1 cellular context compared by ENCODE assay signal in the genomic region with DNA sequence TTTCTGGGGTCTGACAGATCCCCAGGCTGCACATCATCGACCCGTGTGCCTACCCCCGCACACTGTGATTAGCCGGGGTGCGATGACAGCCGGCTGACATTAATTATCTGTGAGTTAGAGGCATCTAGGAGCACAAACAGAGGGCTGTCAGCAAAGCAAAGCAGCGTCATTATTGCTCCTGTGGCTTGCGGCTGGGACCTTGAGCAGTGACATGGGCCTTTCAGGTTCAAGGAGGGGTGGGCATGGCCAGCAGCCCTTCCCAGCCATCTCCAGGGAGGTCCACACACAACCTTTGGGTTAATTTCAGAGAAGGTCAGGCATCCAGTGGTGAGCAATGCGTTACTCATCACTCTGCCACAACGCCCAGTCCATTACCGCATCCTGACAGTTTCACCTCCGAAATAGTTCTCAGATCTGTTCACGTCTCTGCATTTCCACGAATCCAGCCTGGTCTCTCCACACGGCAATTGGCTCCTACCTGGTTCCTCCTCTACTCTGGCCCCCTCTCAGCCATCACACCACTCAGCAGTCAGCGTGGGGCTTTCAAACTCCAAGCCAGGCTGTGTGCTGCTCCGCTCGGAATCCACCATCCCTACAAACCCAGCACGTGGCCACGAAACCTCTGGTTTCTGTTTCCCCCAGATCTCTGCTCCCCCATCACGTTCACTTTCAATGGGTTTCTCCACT.
TF ChIP-seq lines count a peak whose summit lies in the region.

No MANE protein-coding gene starts in this region.

TF ChIP-seq in K562, 482 proteins besides CTCF, POLR2A, EP300 and RAD21 (continues in another document):
- no peak for TF ChIP-seq ZKSCAN3 (CRISPR knock-in tag; IDR thresholded peaks at IDR 0.05)
- no peak for TF ChIP-seq RUNX1 (IDR thresholded peaks at IDR 0.05; ENCODE audit: low read depth)
- TF ChIP-seq ZFX (CRISPR knock-in tag; IDR thresholded peaks at IDR 0.05) = no peak
- TF ChIP-seq MAZ (CRISPR knock-in tag; conservative IDR thresholded peaks at IDR 0.05 in 1 of 2, IDR thresholded peaks at IDR 0.05 in 1 of 2) = no peak; a peak in 1 of 4 replicates
- TF ChIP-seq, protein P1, sequence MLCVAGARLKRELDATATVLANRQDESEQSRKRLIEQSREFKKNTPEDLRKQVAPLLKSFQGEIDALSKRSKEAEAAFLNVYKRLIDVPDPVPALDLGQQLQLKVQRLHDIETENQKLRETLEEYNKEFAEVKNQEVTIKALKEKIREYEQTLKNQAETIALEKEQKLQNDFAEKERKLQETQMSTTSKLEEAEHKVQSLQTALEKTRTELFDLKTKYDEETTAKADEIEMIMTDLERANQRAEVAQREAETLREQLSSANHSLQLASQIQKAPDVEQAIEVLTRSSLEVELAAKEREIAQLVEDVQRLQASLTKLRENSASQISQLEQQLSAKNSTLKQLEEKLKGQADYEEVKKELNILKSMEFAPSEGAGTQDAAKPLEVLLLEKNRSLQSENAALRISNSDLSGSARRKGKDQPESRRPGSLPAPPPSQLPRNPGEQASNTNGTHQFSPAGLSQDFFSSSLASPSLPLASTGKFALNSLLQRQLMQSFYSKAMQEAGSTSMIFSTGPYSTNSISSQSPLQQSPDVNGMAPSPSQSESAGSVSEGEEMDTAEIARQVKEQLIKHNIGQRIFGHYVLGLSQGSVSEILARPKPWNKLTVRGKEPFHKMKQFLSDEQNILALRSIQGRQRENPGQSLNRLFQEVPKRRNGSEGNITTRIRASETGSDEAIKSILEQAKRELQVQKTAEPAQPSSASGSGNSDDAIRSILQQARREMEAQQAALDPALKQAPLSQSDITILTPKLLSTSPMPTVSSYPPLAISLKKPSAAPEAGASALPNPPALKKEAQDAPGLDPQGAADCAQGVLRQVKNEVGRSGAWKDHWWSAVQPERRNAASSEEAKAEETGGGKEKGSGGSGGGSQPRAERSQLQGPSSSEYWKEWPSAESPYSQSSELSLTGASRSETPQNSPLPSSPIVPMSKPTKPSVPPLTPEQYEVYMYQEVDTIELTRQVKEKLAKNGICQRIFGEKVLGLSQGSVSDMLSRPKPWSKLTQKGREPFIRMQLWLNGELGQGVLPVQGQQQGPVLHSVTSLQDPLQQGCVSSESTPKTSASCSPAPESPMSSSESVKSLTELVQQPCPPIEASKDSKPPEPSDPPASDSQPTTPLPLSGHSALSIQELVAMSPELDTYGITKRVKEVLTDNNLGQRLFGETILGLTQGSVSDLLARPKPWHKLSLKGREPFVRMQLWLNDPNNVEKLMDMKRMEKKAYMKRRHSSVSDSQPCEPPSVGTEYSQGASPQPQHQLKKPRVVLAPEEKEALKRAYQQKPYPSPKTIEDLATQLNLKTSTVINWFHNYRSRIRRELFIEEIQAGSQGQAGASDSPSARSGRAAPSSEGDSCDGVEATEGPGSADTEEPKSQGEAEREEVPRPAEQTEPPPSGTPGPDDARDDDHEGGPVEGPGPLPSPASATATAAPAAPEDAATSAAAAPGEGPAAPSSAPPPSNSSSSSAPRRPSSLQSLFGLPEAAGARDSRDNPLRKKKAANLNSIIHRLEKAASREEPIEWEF (CRISPR knock-in tag; IDR thresholded peaks at IDR 0.05) = no peak
- TF ChIP-seq BRD4 (IDR thresholded peaks at IDR 0.05) = no peak
- TF ChIP-seq, protein P2, sequence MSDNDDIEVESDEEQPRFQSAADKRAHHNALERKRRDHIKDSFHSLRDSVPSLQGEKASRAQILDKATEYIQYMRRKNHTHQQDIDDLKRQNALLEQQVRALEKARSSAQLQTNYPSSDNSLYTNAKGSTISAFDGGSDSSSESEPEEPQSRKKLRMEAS (CRISPR knock-in tag; IDR thresholded peaks at IDR 0.05) = peak; percentile 56; the same call in 1 of the 2 replicates
- no peak for TF ChIP-seq GTF2F1 (IDR thresholded peaks at IDR 0.05; ENCODE audit: low read depth, low read length)
- no peak for TF ChIP-seq U2AF2 (optimal IDR thresholded peaks at IDR 0.05; ENCODE audit: low read depth, low read length)
- TF ChIP-seq ZC3H8 (IDR thresholded peaks at IDR 0.05) = no peak
- TF ChIP-seq, protein P3, sequence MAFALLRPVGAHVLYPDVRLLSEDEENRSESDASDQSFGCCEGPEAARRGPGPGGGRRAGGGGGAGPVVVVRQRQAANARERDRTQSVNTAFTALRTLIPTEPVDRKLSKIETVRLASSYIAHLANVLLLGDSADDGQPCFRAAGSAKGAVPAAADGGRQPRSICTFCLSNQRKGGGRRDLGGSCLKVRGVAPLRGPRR (CRISPR knock-in tag; IDR thresholded peaks at IDR 0.05) = no peak
- TF ChIP-seq MYBL2 (IDR thresholded peaks at IDR 0.05; ENCODE audit: low read depth) = no peak
- TF ChIP-seq MYBL2 (CRISPR knock-in tag; IDR thresholded peaks at IDR 0.05; ENCODE audit: borderline replicate concordance) = no peak
- TF ChIP-seq CBFB (CRISPR knock-in tag; IDR thresholded peaks at IDR 0.05) = no peak
- TF ChIP-seq BHLHE40 (IDR thresholded peaks at IDR 0.05; ENCODE audit: low read length) = peak; percentile 40; the same call in 1 of the 2 replicates
- TF ChIP-seq ELF2 (CRISPR knock-in tag; IDR thresholded peaks at IDR 0.05) = no peak
- no peak for TF ChIP-seq SIRT6 (IDR thresholded peaks at IDR 0.05; ENCODE audit: low read depth, low read length)
- no peak for TF ChIP-seq TEAD4 (IDR thresholded peaks at IDR 0.05; ENCODE audit: low read length)
- no peak for TF ChIP-seq TEAD4 (CRISPR knock-in tag; IDR thresholded peaks at IDR 0.05; ENCODE audit: borderline replicate concordance)
- TF ChIP-seq ZNF445 (CRISPR knock-in tag; IDR thresholded peaks at IDR 0.05; ENCODE audit: low read depth) = no peak
- TF ChIP-seq SIN3B (IDR thresholded peaks at IDR 0.05; ENCODE audit: low read depth) = no peak
- no peak for TF ChIP-seq ZNF586 (CRISPR knock-in tag; conservative IDR thresholded peaks at IDR 0.05)
- TF ChIP-seq, protein P4, sequence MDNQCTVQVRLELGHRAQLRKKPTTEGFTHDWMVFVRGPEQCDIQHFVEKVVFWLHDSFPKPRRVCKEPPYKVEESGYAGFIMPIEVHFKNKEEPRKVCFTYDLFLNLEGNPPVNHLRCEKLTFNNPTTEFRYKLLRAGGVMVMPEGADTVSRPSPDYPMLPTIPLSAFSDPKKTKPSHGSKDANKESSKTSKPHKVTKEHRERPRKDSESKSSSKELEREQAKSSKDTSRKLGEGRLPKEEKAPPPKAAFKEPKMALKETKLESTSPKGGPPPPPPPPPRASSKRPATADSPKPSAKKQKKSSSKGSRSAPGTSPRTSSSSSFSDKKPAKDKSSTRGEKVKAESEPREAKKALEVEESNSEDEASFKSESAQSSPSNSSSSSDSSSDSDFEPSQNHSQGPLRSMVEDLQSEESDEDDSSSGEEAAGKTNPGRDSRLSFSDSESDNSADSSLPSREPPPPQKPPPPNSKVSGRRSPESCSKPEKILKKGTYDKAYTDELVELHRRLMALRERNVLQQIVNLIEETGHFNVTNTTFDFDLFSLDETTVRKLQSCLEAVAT (IDR thresholded peaks at IDR 0.05) = no peak
- TF ChIP-seq CREM (IDR thresholded peaks at IDR 0.05; ENCODE audit: low read depth) = no peak
- no peak for TF ChIP-seq MTA3 (IDR thresholded peaks at IDR 0.05; ENCODE audit: borderline replicate concordance)
- TF ChIP-seq MYC (IDR thresholded peaks at IDR 0.05; ENCODE audit: low read depth, low read length) = peak; percentile 34; the same call in 1 of the 2 replicates
- TF ChIP-seq MYC (CRISPR knock-in tag; IDR thresholded peaks at IDR 0.05; ENCODE audit: borderline replicate concordance, low read depth) = no peak
- TF ChIP-seq ARID1B (IDR thresholded peaks at IDR 0.05) = peak; percentile 58
- TF ChIP-seq, protein P5, sequence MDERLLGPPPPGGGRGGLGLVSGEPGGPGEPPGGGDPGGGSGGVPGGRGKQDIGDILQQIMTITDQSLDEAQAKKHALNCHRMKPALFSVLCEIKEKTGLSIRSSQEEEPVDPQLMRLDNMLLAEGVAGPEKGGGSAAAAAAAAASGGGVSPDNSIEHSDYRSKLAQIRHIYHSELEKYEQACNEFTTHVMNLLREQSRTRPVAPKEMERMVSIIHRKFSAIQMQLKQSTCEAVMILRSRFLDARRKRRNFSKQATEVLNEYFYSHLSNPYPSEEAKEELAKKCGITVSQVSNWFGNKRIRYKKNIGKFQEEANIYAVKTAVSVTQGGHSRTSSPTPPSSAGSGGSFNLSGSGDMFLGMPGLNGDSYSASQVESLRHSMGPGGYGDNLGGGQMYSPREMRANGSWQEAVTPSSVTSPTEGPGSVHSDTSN (CRISPR knock-in tag; IDR thresholded peaks at IDR 0.05; ENCODE audit: low read depth) = no peak
- TF ChIP-seq, protein P5 (tag; conservative IDR thresholded peaks at IDR 0.05; ENCODE audit: low read depth) = no peak
- no peak for TF ChIP-seq SREBF2 (CRISPR knock-in tag; IDR thresholded peaks at IDR 0.05)
- TF ChIP-seq PRDM10 (IDR thresholded peaks at IDR 0.05; ENCODE audit: partially characterized antibody) = peak; percentile 10
- TF ChIP-seq TEAD1 (CRISPR knock-in tag; IDR thresholded peaks at IDR 0.05) = no peak
- TF ChIP-seq SOX6 (IDR thresholded peaks at IDR 0.05) = no peak
- no peak for TF ChIP-seq ZNF354B (CRISPR knock-in tag; IDR thresholded peaks at IDR 0.05)
- no peak for TF ChIP-seq RBM25 (IDR thresholded peaks at IDR 0.05; ENCODE audit: low read depth, low read length, severe bottlenecking)
- TF ChIP-seq ZEB2 (IDR thresholded peaks at IDR 0.05) = 0 out of 2 replicates have a peak, but pooled peaks have one; percentile 25
- TF ChIP-seq ZFP1 (CRISPR knock-in tag; IDR thresholded peaks at IDR 0.05) = no peak
- TF ChIP-seq ZNF133 (CRISPR knock-in tag; IDR thresholded peaks at IDR 0.05) = no peak
- peak; percentile 40; the same call in 1 of the 2 replicates for TF ChIP-seq DPF2 (IDR thresholded peaks at IDR 0.05)
- no peak for TF ChIP-seq BCLAF1 (IDR thresholded peaks at IDR 0.05; ENCODE audit: borderline replicate concordance in 1 of 2, control insufficient read depth in 1 of 2, low read depth in 2 of 2, low read length in 1 of 2)
- no peak for TF ChIP-seq TGIF2 (CRISPR knock-in tag; IDR thresholded peaks at IDR 0.05)
- TF ChIP-seq L3MBTL2 (IDR thresholded peaks at IDR 0.05) = peak; percentile 41; the same call in 1 of the 2 replicates
- no peak for TF ChIP-seq HMGN3 (IDR thresholded peaks at IDR 0.05; ENCODE audit: borderline replicate concordance, extremely low read depth, insufficient read length, low read depth, low read length)
- TF ChIP-seq NEUROD1 (IDR thresholded peaks at IDR 0.05; ENCODE audit: borderline replicate concordance, low read depth, low read length, partially characterized antibody) = no peak
